ENCODE assay signal across 1 cellular context in the genomic region with DNA sequence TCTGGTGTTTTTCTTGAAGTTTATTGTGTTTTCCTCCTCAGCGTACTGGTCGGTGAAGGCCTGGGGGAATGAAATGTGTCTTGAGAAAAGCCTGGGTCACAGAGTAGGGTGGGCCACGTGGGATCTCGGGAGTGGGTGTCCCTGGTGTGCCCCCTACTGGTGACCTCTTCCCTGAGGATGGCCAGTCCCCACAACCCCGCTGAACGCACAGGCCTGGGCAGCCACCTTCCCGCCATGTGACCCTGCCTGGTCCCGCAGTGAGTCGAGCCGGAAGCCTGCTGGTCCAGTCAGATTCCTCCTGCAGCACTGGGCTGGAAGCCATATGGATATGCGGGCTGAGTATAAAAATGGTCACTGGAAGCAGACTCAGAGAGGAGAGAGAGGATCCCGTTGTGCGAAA.
TF ChIP-seq lines count a peak whose summit lies in the region.

No MANE protein-coding gene starts in this region.

TF ChIP-seq in HCT116, 20 proteins besides CTCF, POLR2A, EP300 and RAD21 (continued from another document):
- no peak for TF ChIP-seq REST (IDR thresholded peaks at IDR 0.05; ENCODE audit: low read depth)
- no peak for TF ChIP-seq ZNF274 (IDR thresholded peaks at IDR 0.05; ENCODE audit: low read depth, low read length)
- no peak for TF ChIP-seq YY1 (IDR thresholded peaks at IDR 0.05; ENCODE audit: extremely low read depth, insufficient replicate concordance, low read depth, low read length)
- no peak for TF ChIP-seq ATF3 (IDR thresholded peaks at IDR 0.05)
- TF ChIP-seq EZH2 (IDR thresholded peaks at IDR 0.05): no peak
- no peak for TF ChIP-seq SIN3A (IDR thresholded peaks at IDR 0.05; ENCODE audit: low read depth)
